12 cellular contexts compared by ENCODE assay signal in genomic region chr2:36399050-36399449, GRCh38.
"Had no signal": no experiment of that assay in that cellular context is flagged by ENCODE, and none has a peak within 500 bp of the region (broad histone marks: within the 10 kb centered on the region; RNA-seq: fewer than 3 reads in every experiment).

No MANE protein-coding gene starts in this region.

- H3K4me2 ChIP-seq: neural progenitor cell had no signal

- ATAC-seq: pancreas, T-helper 17 cell had no signal

- FAIRE-seq: pancreas had no signal

- H3K36me3 ChIP-seq: neural progenitor cell, pancreas, thyroid gland had no signal

- DNase-seq: activated CD4-positive, alpha-beta T cell treated with anti-CD3 and anti-CD28 coated beads, Interleukin-2, amount 50 U/mL, for 4 hours; activated effector memory CD4-positive, alpha-beta T cell treated with Interleukin-2 at 50 U/mL for 16 hours; activated T-cell treated with anti-CD3 and anti-CD28 coated beads, Interleukin-2, amount 50 U/mL, for 1 hour; amygdala; brain microvascular endothelial cell; effector memory CD4-positive, alpha-beta T cell; erythroblast; pancreas; T-helper 17 cell; thyroid gland had no signal

- H3K27me3 ChIP-seq: brain microvascular endothelial cell, neural progenitor cell, pancreas, thyroid gland had no signal

- H3K4me3 ChIP-seq: neural progenitor cell, pancreas, skin epidermis, thyroid gland had no signal

- H3K9me3 ChIP-seq: pancreas, thyroid gland had no signal

- H3K9ac ChIP-seq: neural progenitor cell had no signal

- H3K27ac ChIP-seq: brain microvascular endothelial cell, neural progenitor cell, pancreas, skin epidermis, thyroid gland had no signal

- H2AFZ ChIP-seq: neural progenitor cell had no signal

- H3K4me1 ChIP-seq: neural progenitor cell had no signal
